In genomic region chr10:13809447-13809846, GRCh38 we compare ENCODE assay signal across 23 cellular contexts.
A peak's percentile ranks its signal among the peaks of the same experiment; 100 is the strongest.
DNase-seq lines count a peak whose midpoint lies in the region; ATAC-seq and TF ChIP-seq lines count a peak whose summit lies in the region.
"Had no signal": no experiment of that assay in that cellular context is flagged by ENCODE, and none has a peak within 500 bp of the region (broad histone marks: within the 10 kb centered on the region; RNA-seq: fewer than 3 reads in every experiment).

No MANE protein-coding gene starts in this region.

- TF ChIP-seq CTCF in brain (conservative IDR thresholded peaks at IDR 0.05): no peak

- peaks cover 44% of the 10 kb centered on the region for H3K4me1 Mint-ChIP-seq in brain

- H3K36me3 Mint-ChIP-seq in brain: peaks cover 44% of the 10 kb centered on the region
- H3K36me3 Mint-ChIP-seq: activated naive CD4-positive, alpha-beta T cell treated with anti-CD3 and anti-CD28 coated beads, Interleukin-2, amount 10 ng/mL, durations not matched to agents 7 days and 5 days; stimulated activated memory B cell treated with anti-CD40 and anti-IgM and Interleukin-4, amounts not matched to agents 10 μg/mL and 1 μg/mL and 100 μg/mL, for 72 hours had no signal

- H3K4me1 ChIP-seq in HAP-1: peaks cover 8% of the 10 kb centered on the region

- peak; percentile 31 for ATAC-seq in sciatic nerve
- ATAC-seq: activated CD8-positive, alpha-beta T cell treated with anti-CD3 and anti-CD28 coated beads, Interleukin-2, amount 10 ng/mL, durations not matched to agents 7 days and 5 days had no signal

- H3K9me3 Mint-ChIP-seq in brain: peaks cover 0 to 2% (median 0%) of the 10 kb centered on the region in 5 experiments
- H3K9me3 Mint-ChIP-seq: activated B cell treated with CpG ODN at 0.5 μM for 24 hours; activated naive CD4-positive, alpha-beta T cell treated with anti-CD3 and anti-CD28 coated beads, Interleukin-2, amount 10 ng/mL, durations not matched to agents 7 days and 5 days; stimulated activated memory B cell treated with anti-CD40 and anti-IgM and Interleukin-4, amounts not matched to agents 10 μg/mL and 1 μg/mL and 100 μg/mL, for 72 hours had no signal

- no peaks in the 10 kb centered on the region for H3K27me3 ChIP-seq in HAP-1 (ENCODE audit: low read depth)

- DNase-seq in HAP-1 (ENCODE audit: low spot score in 2 of 2) (peak; percentile 24 to 76), iPS-NIHi7 (ENCODE audit: extremely low spot score) (peak; percentile 82), sciatic nerve (ENCODE audit: low spot score) (no peak), LoVo (ENCODE audit: low spot score) (no peak), NCI-H526 (lab: John Stamatoyannopoulos, UW) (no peak), HK-2 (ENCODE audit: unreplicated experiment) (no peak)
- DNase-seq: activated B cell treated with CpG ODN at 0.5 μM for 24 hours; activated CD8-positive, alpha-beta T cell treated with anti-CD3 and anti-CD28 coated beads, Interleukin-2, amount 10 ng/mL, durations not matched to agents 7 days and 5 days; activated naive CD4-positive, alpha-beta T cell treated with anti-CD3 and anti-CD28 coated beads, Interleukin-2, amount 10 ng/mL, durations not matched to agents 7 days and 5 days; activated T-cell treated with anti-CD3 and anti-CD28 coated beads, Interleukin-2, amount 50 U/mL, for 1 hour; anterior cingulate cortex; cerebellar nuclear complex; DND-41; effector CD8-positive, alpha-beta T cell; mammary epithelial cell; NCI-H2029 treated with DMSO at 0.1 percent for 48 hours; NCI-H446 treated with DMSO at 0.1 percent for 48 hours; NK-92 treated with Interleukin-12 subunit alpha and Interleukin-12 subunit beta, amount 100 ng/mL, for 24 hours; RPMI8226; T-helper 9 cell had no signal

- intact Hi-C loops in sciatic nerve (cut with DNase I): no loop called here

- H3K27ac Mint-ChIP-seq in brain: peak overlapping the region in 3 of 5 experiments; percentile 11 to 90 (median 75)
- H3K27ac Mint-ChIP-seq: activated B cell treated with CpG ODN at 0.5 μM for 24 hours; activated CD8-positive, alpha-beta T cell treated with anti-CD3 and anti-CD28 coated beads, Interleukin-2, amount 10 ng/mL, durations not matched to agents 7 days and 5 days; activated naive CD4-positive, alpha-beta T cell treated with anti-CD3 and anti-CD28 coated beads, Interleukin-2, amount 10 ng/mL, durations not matched to agents 7 days and 5 days; stimulated activated memory B cell treated with anti-CD40 and anti-IgM and Interleukin-4, amounts not matched to agents 10 μg/mL and 1 μg/mL and 100 μg/mL, for 72 hours had no signal

- no peak overlapping the region for H3K4me3 ChIP-seq in HAP-1
- H3K4me3 ChIP-seq: SK-N-MC had no signal

- in situ Hi-C loops in HAP-1 (cut with MboI; ENCODE audit: low sequenced_read_pairs): no loop called here

- H3K9me3 ChIP-seq in HAP-1: no peaks in the 10 kb centered on the region

- peaks cover 3% of the 10 kb centered on the region for H3K27me3 Mint-ChIP-seq in brain

- no peaks in the 10 kb centered on the region for H3K36me3 ChIP-seq in HAP-1 (replicated peaks)

- H3K4me3 Mint-ChIP-seq in brain: peak overlapping the region in 1 of 5 experiments; percentile 1
- H3K4me3 Mint-ChIP-seq: activated B cell treated with CpG ODN at 0.5 μM for 24 hours; activated CD8-positive, alpha-beta T cell treated with anti-CD3 and anti-CD28 coated beads, Interleukin-2, amount 10 ng/mL, durations not matched to agents 7 days and 5 days; activated naive CD4-positive, alpha-beta T cell treated with anti-CD3 and anti-CD28 coated beads, Interleukin-2, amount 10 ng/mL, durations not matched to agents 7 days and 5 days; stimulated activated memory B cell treated with anti-CD40 and anti-IgM and Interleukin-4, amounts not matched to agents 10 μg/mL and 1 μg/mL and 100 μg/mL, for 72 hours had no signal

Comparison
In these comparisons a context has a peak if more than half of its experiments do, and no peak if none do; other contexts are left out.
1. DNase-seq: peak in HAP-1 (2 of 2) and iPS-NIHi7 (single experiment); none in sciatic nerve (single experiment), LoVo (single experiment), NCI-H526 (0 of 2) and HK-2 (single experiment).